In genomic region chr16:31508706-31509523, GRCh38 we compare ENCODE assay signal across 8 cellular contexts. TPM values are rescaled to one million over a fixed set of nuclear protein-coding genes. Genes with fewer than 3 reads are reported as not detected.
DNase-seq lines count a peak whose midpoint lies in the region; ATAC-seq, FAIRE-seq and TF ChIP-seq lines count a peak whose summit lies in the region.

No MANE protein-coding gene starts in this region.

- H3K36me3 ChIP-seq in HCT116 (ENCODE audit: control insufficient read depth in 1 of 2, insufficient read depth in 2 of 2, low read length in 2 of 2) (peaks cover 0 to 3% of the 10 kb centered on the region in 2 experiments; a peak in 1 of 4 replicates), left ventricle myocardium inferior (peaks cover 12% of the 10 kb centered on the region)

- H3K79me2 ChIP-seq in HCT116 (ENCODE audit: insufficient read depth, low read length) = peaks cover 16% of the 10 kb centered on the region

- peak overlapping the region; percentile 96 for H3K9ac ChIP-seq in HCT116 (ENCODE audit: low read length)

- H3K4me2 ChIP-seq in HCT116 (ENCODE audit: low read length) = peak overlapping the region; percentile 78

- no peak for FAIRE-seq in H54 (lab: Jason Lieb, UNC)

- H4K20me1 ChIP-seq in HCT116 (ENCODE audit: insufficient read depth) = no peaks in the 10 kb centered on the region

- POLR2A ChIA-PET in HCT116 (lab: Charles Lee) = interaction anchor here (0.6 to 1.2 kb wide), 3 partner anchors 32 to 74 kb away, joined by 3 to 6 read pairs (median 3); no protein-coding TSS in a partner anchor

- H3K27ac ChIP-seq in HCT116 (ENCODE audit: low read depth, low read length) (peak overlapping the region; percentile 76), left ventricle myocardium inferior (replicated peaks) (peak overlapping the region; percentile 96)

- intact Hi-C loops in HCT116 (cut with micrococcal nuclease) = loop anchor here (10.0 kb wide), 1 partner anchor 366 kb away; the partner anchor contains the start of gene ZNF267
- intact Hi-C loops in left ventricle myocardium inferior (cut with micrococcal nuclease) = no loop called here

- no peak for TF ChIP-seq RAD21 in HCT116 (IDR thresholded peaks at IDR 0.05; ENCODE audit: low read depth)

- H3K27ac Mint-ChIP-seq in activated T-helper 17 cell treated with anti-CD3 and anti-CD28 coated beads, Interleukin-2, amount 50 U/mL, for 72 hours = peak overlapping the region; percentile 99

- no peaks in the 10 kb centered on the region for H3K27me3 Mint-ChIP-seq in activated T-helper 17 cell treated with anti-CD3 and anti-CD28 coated beads, Interleukin-2, amount 50 U/mL, for 72 hours

- CTCF ChIA-PET in HCT116 (lab: Charles Lee) = interaction anchor here (0.6 kb wide), 1 partner anchor 206 kb away, joined by 9 read pairs; no protein-coding TSS in a partner anchor

- peaks cover 24% of the 10 kb centered on the region for H3K4me1 Mint-ChIP-seq in activated T-helper 17 cell treated with anti-CD3 and anti-CD28 coated beads, Interleukin-2, amount 50 U/mL, for 72 hours

- peak; percentile 9; the same call in 1 of the 2 replicates for ATAC-seq in HCT116
- no peak for ATAC-seq in activated T-helper 17 cell treated with anti-CD3 and anti-CD28 coated beads, Interleukin-2, amount 50 U/mL, for 72 hours (replicated peaks)
- ATAC-seq in HG03108 (IDR thresholded peaks at IDR 0.05; ENCODE audit: unreplicated experiment) = no peak
- ATAC-seq in left lobe of liver = no peak

- H3K4me1 ChIP-seq in HCT116 (ENCODE audit: control insufficient read depth in 1 of 2, insufficient read depth in 2 of 2, low read length in 2 of 2) = peaks cover 14 to 20% of the 10 kb centered on the region in 2 experiments; a peak in 3 of 4 replicates
- H3K4me1 ChIP-seq in left ventricle myocardium inferior = peaks cover 63% of the 10 kb centered on the region

- TSS peak; percentile 83 for BruUV-seq in HCT116 (replicated peaks; lab: Mats Ljungman, UMichigan)

- peak overlapping the region; percentile 71 for H3K4me3 ChIP-seq in AG09309 (ENCODE audit: control insufficient read depth, low read depth, low read length)
- H3K4me3 ChIP-seq in HCT116 (replicated peaks in 1 of 2; ENCODE audit: low read depth in 1 of 2, low read length in 2 of 2) = peak overlapping the region; percentile 97 to 98
- H3K4me3 ChIP-seq in left ventricle myocardium inferior = peak overlapping the region; percentile 95
- peak overlapping the region; percentile 69 for H3K4me3 ChIP-seq in skeletal muscle cell (ENCODE audit: low read depth, low read length)

- H3K9me2 ChIP-seq in HCT116 (ENCODE audit: insufficient read depth) = no peaks in the 10 kb centered on the region

- RAD21 ChIA-PET in HCT116 (lab: Charles Lee; ENCODE audit: low non-redundant PET in 1 of 2, low total read pairs in 2 of 2, uncharacterized antibody in 2 of 2, unreplicated experiment in 2 of 2) = no interaction called here

- peak overlapping the region; percentile 96 for H3K4me3 Mint-ChIP-seq in activated T-helper 17 cell treated with anti-CD3 and anti-CD28 coated beads, Interleukin-2, amount 50 U/mL, for 72 hours

- no peaks in the 10 kb centered on the region for H3K9me3 Mint-ChIP-seq in activated T-helper 17 cell treated with anti-CD3 and anti-CD28 coated beads, Interleukin-2, amount 50 U/mL, for 72 hours

- DNase-seq in AG09309 (ENCODE audit: low read depth) (no peak), HCT116 (ENCODE audit: low read depth, low spot score) (no peak), left ventricle myocardium inferior (no peak), skeletal muscle cell (ENCODE audit: low read depth) (no peak), left lobe of liver (ENCODE audit: low spot score) (no peak), H54 (ENCODE audit: insufficient read length, low spot score) (no peak)

- no peaks in the 10 kb centered on the region for H3K27me3 ChIP-seq in HCT116 (ENCODE audit: insufficient read depth, low read length)
- no peaks in the 10 kb centered on the region for H3K27me3 ChIP-seq in left ventricle myocardium inferior (ENCODE audit: low read depth)

- H3K36me3 Mint-ChIP-seq in activated T-helper 17 cell treated with anti-CD3 and anti-CD28 coated beads, Interleukin-2, amount 50 U/mL, for 72 hours (ENCODE audit: low read depth) = peaks cover 32% of the 10 kb centered on the region

- TF ChIP-seq CTCF in AG09309 (IDR thresholded peaks at IDR 0.05; ENCODE audit: control insufficient read depth, insufficient read depth, low read depth, low read length, missing control alignments) = no peak
- TF ChIP-seq CTCF in HCT116 (IDR thresholded peaks at IDR 0.05 in 2 of 3, conservative IDR thresholded peaks at IDR 0.05 in 1 of 3; ENCODE audit: borderline replicate concordance in 1 of 3, insufficient read depth in 1 of 3, low read depth in 2 of 3, low read length in 2 of 3) = no peak
- TF ChIP-seq CTCF in left ventricle myocardium inferior (IDR thresholded peaks at IDR 0.05; ENCODE audit: borderline replicate concordance) = no peak

- no peak for TF ChIP-seq POLR2A in HCT116 (IDR thresholded peaks at IDR 0.05; ENCODE audit: borderline replicate concordance, extremely low read depth, insufficient read depth, insufficient read length)
- TF ChIP-seq POLR2A in H54 (IDR thresholded peaks at IDR 0.05; ENCODE audit: low read depth, low read length) = no peak

- peak overlapping the region; percentile 33 for H2AFZ ChIP-seq in HCT116 (ENCODE audit: low read depth, low read length, poor library complexity, severe bottlenecking)

- H3K9me3 ChIP-seq in HCT116 (ENCODE audit: control insufficient read depth in 1 of 2, insufficient read depth in 1 of 2, low read depth in 1 of 2, low read length in 2 of 2) (no peaks in the 10 kb centered on the region), left ventricle myocardium inferior (replicated peaks) (no peaks in the 10 kb centered on the region)

TF ChIP-seq in HCT116, 20 proteins besides CTCF, POLR2A, EP300 and RAD21:
- TF ChIP-seq FOSL1 (IDR thresholded peaks at IDR 0.05; ENCODE audit: low read depth) (0 out of 2 replicates have a peak, but pooled peaks have one; percentile 12), EZH2phosphoT487 (IDR thresholded peaks at IDR 0.05; ENCODE audit: borderline replicate concordance) (no peak), ZFX (IDR thresholded peaks at IDR 0.05) (peak; percentile 68)

RNA-seq across cellular contexts. Expression of gene RUSF1, which starts 0.7 kb away (rescaled TPM):
- 59.3 TPM for total RNA-seq in HCT116 (2021; ENCODE audit: unreplicated experiment)
- polyA plus RNA-seq in HCT116 (2012) = 63.7 and 79.2 TPM in 2 replicates
- total RNA-seq in activated T-helper 17 cell treated with anti-CD3 and anti-CD28 coated beads, Interleukin-2, amount 50 U/mL, for 72 hours = 10 to 100 TPM; 32.3 to 52.4 TPM
- total RNA-seq in left ventricle myocardium inferior = 20.6 TPM
- 63.1 TPM for total RNA-seq in left lobe of liver

RNA-seq across cellular contexts. Expression of gene AHSP, which starts 18.8 kb away (rescaled TPM):
- total RNA-seq in HCT116 (2021; ENCODE audit: unreplicated experiment) (not detected), left ventricle myocardium inferior (not detected), left lobe of liver (0.83 TPM)
- polyA plus RNA-seq in HCT116 (2012) = not detected in 2 replicates
- not detected for total RNA-seq in activated T-helper 17 cell treated with anti-CD3 and anti-CD28 coated beads, Interleukin-2, amount 50 U/mL, for 72 hours

RNA-seq across cellular contexts. Expression of gene SLC5A2, which starts 26.0 kb away (rescaled TPM):
- total RNA-seq in HCT116 (2021; ENCODE audit: unreplicated experiment) = 0.10 TPM
- polyA plus RNA-seq in HCT116 (2012) = 0.94 and 4.3 TPM in 2 replicates
- 1 to 10 TPM in 1 of 2 donors, under 1 TPM in 1; 0.50 to 1.2 TPM for total RNA-seq in activated T-helper 17 cell treated with anti-CD3 and anti-CD28 coated beads, Interleukin-2, amount 50 U/mL, for 72 hours
- total RNA-seq in left ventricle myocardium inferior = not detected
- 0.15 TPM for total RNA-seq in left lobe of liver

RNA-seq across cellular contexts. Expression of gene TGFB1I1, which starts 37.0 kb away (rescaled TPM):
- 8.7 TPM for total RNA-seq in HCT116 (2021; ENCODE audit: unreplicated experiment)
- polyA plus RNA-seq in HCT116 (2012) = 12.0 and 12.8 TPM in 2 replicates
- total RNA-seq in activated T-helper 17 cell treated with anti-CD3 and anti-CD28 coated beads, Interleukin-2, amount 50 U/mL, for 72 hours = 1 to 10 TPM; 2.7 to 5.6 TPM
- 15.6 TPM for total RNA-seq in left ventricle myocardium inferior
- 3.1 TPM for total RNA-seq in left lobe of liver

RNA-seq across cellular contexts. Expression of gene ARMC5, which starts 49.6 kb away (rescaled TPM):
- total RNA-seq in HCT116 (2021; ENCODE audit: unreplicated experiment) (11.8 TPM), left ventricle myocardium inferior (5.8 TPM), left lobe of liver (25.1 TPM)
- polyA plus RNA-seq in HCT116 (2012) = 9.9 and 10.2 TPM in 2 replicates
- 10 to 100 TPM; 11.9 to 17.9 TPM for total RNA-seq in activated T-helper 17 cell treated with anti-CD3 and anti-CD28 coated beads, Interleukin-2, amount 50 U/mL, for 72 hours
